Comparison of ENCODE assay signal across 1 cellular context in genomic region chr6:27687154-27688013, GRCh38.
A peak's percentile ranks its signal among the peaks of the same experiment; 100 is the strongest.
TF ChIP-seq lines count a peak whose summit lies in the region.

No MANE protein-coding gene starts in this region.

TF ChIP-seq in H1, 55 proteins besides CTCF, POLR2A, EP300 and RAD21 (continued from another document):
- TF ChIP-seq ATF2 (IDR thresholded peaks at IDR 0.05; ENCODE audit: low read length) (no peak), BRCA1 (IDR thresholded peaks at IDR 0.05; ENCODE audit: low read depth, low read length) (no peak), TAF7 (optimal IDR thresholded peaks at IDR 0.05; ENCODE audit: borderline replicate concordance, low read depth, low read length) (no peak), CHD1 (IDR thresholded peaks at IDR 0.05; ENCODE audit: low read depth, low read length) (no peak), NANOG (IDR thresholded peaks at IDR 0.05; ENCODE audit: insufficient read depth, low read depth, low read length, poor library complexity, severe bottlenecking) (no peak), KDM4A (IDR thresholded peaks at IDR 0.05; ENCODE audit: low read depth, low read length, severe bottlenecking) (peak; percentile 77), MAX (IDR thresholded peaks at IDR 0.05) (0 out of 2 replicates have a peak, but pooled peaks have one; percentile 9), KDM5A (IDR thresholded peaks at IDR 0.05; ENCODE audit: low read length) (no peak), SP1 (IDR thresholded peaks at IDR 0.05; ENCODE audit: low read depth, low read length) (no peak), CEBPB (IDR thresholded peaks at IDR 0.05; ENCODE audit: low read depth, low read length) (no peak), EGR1 (IDR thresholded peaks at IDR 0.05; ENCODE audit: borderline replicate concordance, low read depth, low read length) (no peak), SIX5 (IDR thresholded peaks at IDR 0.05; ENCODE audit: low read depth, low read length) (no peak), PHF8 (conservative IDR thresholded peaks at IDR 0.05; ENCODE audit: low read depth, low read length) (peak; percentile 47; the same call in 1 of the 2 replicates)
